ENCODE assay signal across 9 cellular contexts in genomic region chr12:11486623-11487444, GRCh38.
DNase-seq lines count a peak whose midpoint lies in the region; ATAC-seq, FAIRE-seq and TF ChIP-seq lines count a peak whose summit lies in the region.
"Had no signal": no experiment of that assay in that cellular context is flagged by ENCODE, and none has a peak within 500 bp of the region (broad histone marks: within the 10 kb centered on the region; RNA-seq: fewer than 3 reads in every experiment).

No MANE protein-coding gene starts in this region.

- H2AFZ ChIP-seq in fibroblast of lung (ENCODE audit: low read length) = no peak overlapping the region

- DNase-seq in D721Med (ENCODE audit: insufficient read length, low spot score) = no peak
- peak; percentile 84 for DNase-seq in LHCN-M2 (ENCODE audit: low read depth)
- DNase-seq in Panc1 (ENCODE audit: low read depth, low spot score) = peak; percentile 61
- DNase-seq in activated T-cell treated with anti-CD3 and anti-CD28 coated beads, Interleukin-2, amount 50 U/mL, for 4 hours = peak; percentile 71
- DNase-seq in fibroblast of lung (ENCODE audit: low read depth in 2 of 2) = peak; percentile 77 to 87
- DNase-seq in neural crest cell (ENCODE audit: low read depth, low spot score) = peak; percentile 69
- DNase-seq in stimulated activated naive CD8-positive, alpha-beta T cell treated with anti-CD3 and anti-CD28 coated beads, Interleukin-15, amount 100 ng/mL, for 72 hours = peak; percentile 63 to 78

- in situ Hi-C loops in Panc1 (cut with HindIII; ENCODE audit: low pct_unique_long_range_greater_than_20kb, low sequenced_read_pairs) = no loop called here

- intact Hi-C loops in Panc1 (cut with micrococcal nuclease; ENCODE audit: unreplicated experiment) = loop anchor here (2.0 to 5.0 kb wide), 2 partner anchors 260 to 716 kb away; no protein-coding TSS in a partner anchor

- H3K36me3 ChIP-seq in Panc1 (ENCODE audit: control insufficient read depth, insufficient read depth, low read length) (no peaks in the 10 kb centered on the region), fibroblast of lung (ENCODE audit: control insufficient read depth, insufficient read depth, low read length) (no peaks in the 10 kb centered on the region)

- peak; percentile 82 for ATAC-seq in GM21526 (IDR thresholded peaks at IDR 0.05; ENCODE audit: low FRiP score, unreplicated experiment)
- peak; percentile 83 for ATAC-seq in Panc1
- peak; percentile 88 to 92 for ATAC-seq in activated T-cell treated with anti-CD3 and anti-CD28 coated beads, Interleukin-2, amount 50 U/mL, for 4 hours
- ATAC-seq in stimulated activated naive CD8-positive, alpha-beta T cell treated with anti-CD3 and anti-CD28 coated beads, Interleukin-15, amount 100 ng/mL, for 72 hours = peak; percentile 91

- no peaks in the 10 kb centered on the region for H3K9me3 Mint-ChIP-seq in activated T-cell treated with anti-CD3 and anti-CD28 coated beads, Interleukin-2, amount 50 U/mL, for 4 hours
- H3K9me3 Mint-ChIP-seq in neural crest cell = no peaks in the 10 kb centered on the region
- no peaks in the 10 kb centered on the region for H3K9me3 Mint-ChIP-seq in stimulated activated naive CD8-positive, alpha-beta T cell treated with anti-CD3 and anti-CD28 coated beads, Interleukin-15, amount 100 ng/mL, for 72 hours
- H3K9me3 Mint-ChIP-seq: dendritic cell treated with granulocyte-macrophage colony-stimulating factor and Interleukin-4, amounts not matched to agents 40 ng/mL and 50 ng/mL, for 4 days had no signal

- no peaks in the 10 kb centered on the region for H3K36me3 Mint-ChIP-seq in activated T-cell treated with anti-CD3 and anti-CD28 coated beads, Interleukin-2, amount 50 U/mL, for 4 hours (ENCODE audit: insufficient read depth)
- no peaks in the 10 kb centered on the region for H3K36me3 Mint-ChIP-seq in neural crest cell (ENCODE audit: low read depth)

- no peak overlapping the region for H3K27ac ChIP-seq in Panc1 (ENCODE audit: low read length)
- H3K27ac ChIP-seq in fibroblast of lung (ENCODE audit: insufficient read depth, low read length) = no peak overlapping the region

- H4K20me1 ChIP-seq in fibroblast of lung (ENCODE audit: control insufficient read depth, extremely low read depth, insufficient read depth, low read length) = no peaks in the 10 kb centered on the region

- peaks cover 10% of the 10 kb centered on the region for H3K27me3 Mint-ChIP-seq in activated T-cell treated with anti-CD3 and anti-CD28 coated beads, Interleukin-2, amount 50 U/mL, for 4 hours (ENCODE audit: low read depth)
- H3K27me3 Mint-ChIP-seq in neural crest cell (ENCODE audit: low read depth) = peaks cover 42% of the 10 kb centered on the region
- H3K27me3 Mint-ChIP-seq in stimulated activated naive CD8-positive, alpha-beta T cell treated with anti-CD3 and anti-CD28 coated beads, Interleukin-15, amount 100 ng/mL, for 72 hours = no peaks in the 10 kb centered on the region

- H3K4me3 Mint-ChIP-seq in activated T-cell treated with anti-CD3 and anti-CD28 coated beads, Interleukin-2, amount 50 U/mL, for 4 hours = no peak overlapping the region
- H3K4me3 Mint-ChIP-seq in neural crest cell = no peak overlapping the region
- no peak overlapping the region for H3K4me3 Mint-ChIP-seq in stimulated activated naive CD8-positive, alpha-beta T cell treated with anti-CD3 and anti-CD28 coated beads, Interleukin-15, amount 100 ng/mL, for 72 hours
- H3K4me3 Mint-ChIP-seq: dendritic cell treated with granulocyte-macrophage colony-stimulating factor and Interleukin-4, amounts not matched to agents 40 ng/mL and 50 ng/mL, for 4 days had no signal

- no peak overlapping the region for H3K27ac Mint-ChIP-seq in neural crest cell (ENCODE audit: unreplicated experiment)
- H3K27ac Mint-ChIP-seq in stimulated activated naive CD8-positive, alpha-beta T cell treated with anti-CD3 and anti-CD28 coated beads, Interleukin-15, amount 100 ng/mL, for 72 hours = no peak overlapping the region
- H3K27ac Mint-ChIP-seq: dendritic cell treated with granulocyte-macrophage colony-stimulating factor and Interleukin-4, amounts not matched to agents 40 ng/mL and 50 ng/mL, for 4 days had no signal

- no peak overlapping the region for H3K9ac ChIP-seq in fibroblast of lung (ENCODE audit: insufficient read depth, low read length)

- no peaks in the 10 kb centered on the region for H3K79me2 ChIP-seq in fibroblast of lung (ENCODE audit: control insufficient read depth, insufficient read depth, low read length)

- no peak overlapping the region for H3K4me2 ChIP-seq in fibroblast of lung (ENCODE audit: extremely low read depth, insufficient read depth, low read length)

- BruUV-seq in Panc1 (replicated peaks; lab: Mats Ljungman, UMichigan) = no TSS peak

- no peak overlapping the region; a peak in 1 of 4 replicates for H3K4me3 ChIP-seq in Panc1 (ENCODE audit: low read depth in 2 of 2, low read length in 2 of 2)
- no peak overlapping the region for H3K4me3 ChIP-seq in fibroblast of lung (replicated peaks in 1 of 4; ENCODE audit: control extremely low read depth in 1 of 4, insufficient read depth in 1 of 4, low read depth in 3 of 4, low read length in 4 of 4)

- H3K4me1 Mint-ChIP-seq in activated T-cell treated with anti-CD3 and anti-CD28 coated beads, Interleukin-2, amount 50 U/mL, for 4 hours (ENCODE audit: low read depth) = peaks cover 4% of the 10 kb centered on the region
- H3K4me1 Mint-ChIP-seq in neural crest cell = no peaks in the 10 kb centered on the region
- H3K4me1 Mint-ChIP-seq in stimulated activated naive CD8-positive, alpha-beta T cell treated with anti-CD3 and anti-CD28 coated beads, Interleukin-15, amount 100 ng/mL, for 72 hours = no peaks in the 10 kb centered on the region

- H3K27me3 ChIP-seq in Panc1 (ENCODE audit: control insufficient read depth, insufficient read depth, low read length) (0 out of 2 replicates have a peak, but pooled peaks cover 1% of the 10 kb centered on the region), fibroblast of lung (ENCODE audit: control insufficient read depth, insufficient read depth, low read length) (no peaks in the 10 kb centered on the region)

- H3K4me1 ChIP-seq in Panc1 (ENCODE audit: control insufficient read depth, insufficient read depth, low read length) = 0 out of 2 replicates have a peak, but pooled peaks cover 4% of the 10 kb centered on the region
- no peaks in the 10 kb centered on the region for H3K4me1 ChIP-seq in fibroblast of lung (ENCODE audit: control insufficient read depth, extremely low read depth, insufficient read depth, low read length)

- POLR2A ChIA-PET in Panc1 (lab: Charles Lee) = no interaction called here

- H3K9me3 ChIP-seq in Panc1 (ENCODE audit: control insufficient read depth, insufficient read depth, low read depth, low read length) = no peaks in the 10 kb centered on the region
- H3K9me3 ChIP-seq in fibroblast of lung (ENCODE audit: control insufficient read depth, insufficient read depth, low read depth, low read length) = no peaks in the 10 kb centered on the region

- peak; percentile 99 for TF ChIP-seq CTCF in D721Med (IDR thresholded peaks at IDR 0.05; ENCODE audit: insufficient read depth, missing control alignments)
- peak; percentile 91 for TF ChIP-seq CTCF in Panc1 (IDR thresholded peaks at IDR 0.05)
- peak; percentile 95 for TF ChIP-seq CTCF in fibroblast of lung (conservative IDR thresholded peaks at IDR 0.05 in 1 of 2, IDR thresholded peaks at IDR 0.05 in 1 of 2; ENCODE audit: low read depth in 1 of 2, low read length in 2 of 2)
- TF ChIP-seq CTCF in neural crest cell (conservative IDR thresholded peaks at IDR 0.05) = peak; percentile 100

- peak; percentile 84 for FAIRE-seq in D721Med (lab: Jason Lieb, UNC)

- CTCF ChIA-PET in Panc1 (lab: Charles Lee) = interaction anchor here (0.6 to 0.7 kb wide), 3 partner anchors 34 to 680 kb away, joined by 3 to 4 read pairs (median 3); partner anchors contain the start of gene TAS2R8
